30 cellular contexts compared by ENCODE assay signal in genomic region chr10:126661356-126661755, GRCh38. TPM values are rescaled to one million over a fixed set of nuclear protein-coding genes. Genes with fewer than 3 reads are reported as not detected.
"Had no signal": no experiment of that assay in that cellular context is flagged by ENCODE, and none has a peak within 500 bp of the region (broad histone marks: within the 10 kb centered on the region; RNA-seq: fewer than 3 reads in every experiment).

No MANE protein-coding gene starts in this region.

- H3K4me3 ChIP-seq: breast epithelium, SK-N-MC had no signal

- ATAC-seq: activated CD4-positive, alpha-beta T cell treated with anti-CD3 and anti-CD28 coated beads for 36 hours; activated T-helper 17 cell treated with anti-CD3 and anti-CD28 coated beads, Interleukin-2, amount 50 U/mL, for 72 hours; T-cell had no signal

- H3K4me1 ChIP-seq: breast epithelium had no signal

- H3K27ac ChIP-seq: SK-N-MC, VCaP had no signal

- H3K36me3 ChIP-seq: breast epithelium had no signal

- FAIRE-seq: TTC549 had no signal

- H3K27me3 ChIP-seq: breast epithelium had no signal

- DNase-seq: activated CD4-positive, alpha-beta memory T cell treated with anti-CD3 and anti-CD28 coated beads, Interleukin-2, amount 10 ng/mL, durations not matched to agents 7 days and 5 days; activated CD4-positive, alpha-beta T cell treated with anti-CD3 and anti-CD28 coated beads for 36 hours; activated CD4-positive, alpha-beta T cell treated with anti-CD3 and anti-CD28 coated beads, Interleukin-2, amount 50 U/mL, for 1 hour; activated gamma-delta T cell; activated naive CD4-positive, alpha-beta T cell treated with anti-CD3 and anti-CD28 coated beads for 36 hours; activated T-cell treated with anti-CD3 and anti-CD28 coated beads for 4 hours; activated T-cell treated with anti-CD3 and anti-CD28 coated beads, Interleukin-2, amount 50 U/mL, for 48 hours; amygdala; central memory CD4-positive, alpha-beta T cell; KG1; NCI-H1092 treated with DMSO at 0.1 percent for 48 hours; NCI-H1417 treated with DMSO at 0.1 percent for 48 hours; NCI-H1694; NCI-H2029; NCI-H2107; NCI-H345; NCI-H510A; NCI-H526 treated with DMSO at 0.1 percent for 48 hours; NCI-H82; SIG-M5; T-cell; T-helper 2 cell had no signal

- H3K9me3 ChIP-seq: breast epithelium had no signal

RNA-seq across cellular contexts. Expression of gene C10orf90, which starts 9.1 kb away (rescaled TPM):
- total RNA-seq: activated CD4-positive, alpha-beta memory T cell treated with anti-CD3 and anti-CD28 coated beads, Interleukin-2, amount 10 ng/mL, durations not matched to agents 7 days and 5 days; activated CD4-positive, alpha-beta T cell treated with anti-CD3 and anti-CD28 coated beads for 36 hours; activated CD8-positive, alpha-beta memory T cell treated with anti-CD3 and anti-CD28 coated beads for 36 hours; activated naive CD4-positive, alpha-beta T cell treated with anti-CD3 and anti-CD28 coated beads for 36 hours; MCF 10A; OCI-LY7; T-cell had no signal
